Comparison of ENCODE assay signal across 1 cellular context in genomic region chr1:198497326-198498220, GRCh38.
TF ChIP-seq lines count a peak whose summit lies in the region.

No MANE protein-coding gene starts in this region.

TF ChIP-seq in H1, 55 proteins besides CTCF, POLR2A, EP300 and RAD21 (continued from another document):
- no peak for TF ChIP-seq GTF2F1 (IDR thresholded peaks at IDR 0.05; ENCODE audit: borderline replicate concordance, low read depth, low read length)
- TF ChIP-seq ATF2 (IDR thresholded peaks at IDR 0.05; ENCODE audit: low read length) = no peak
- TF ChIP-seq KDM1A (IDR thresholded peaks at IDR 0.05; ENCODE audit: borderline replicate concordance, low read length) = no peak
- no peak for TF ChIP-seq CTBP2 (IDR thresholded peaks at IDR 0.05; ENCODE audit: borderline replicate concordance, insufficient read depth, insufficient read length, low read length)
- TF ChIP-seq RBBP5 (IDR thresholded peaks at IDR 0.05; ENCODE audit: borderline replicate concordance, low read depth, low read length) = no peak
- TF ChIP-seq EZH2 (IDR thresholded peaks at IDR 0.05; ENCODE audit: low read depth, low read length, severe bottlenecking) = no peak
- TF ChIP-seq SIN3A (conservative IDR thresholded peaks at IDR 0.05 in 1 of 2, IDR thresholded peaks at IDR 0.05 in 1 of 2; ENCODE audit: low read depth in 1 of 2, low read length in 2 of 2) = no peak
- TF ChIP-seq SP1 (IDR thresholded peaks at IDR 0.05; ENCODE audit: low read depth, low read length) = no peak
- no peak for TF ChIP-seq POU5F1 (IDR thresholded peaks at IDR 0.05; ENCODE audit: low read depth, low read length)
- TF ChIP-seq SIRT6 (IDR thresholded peaks at IDR 0.05; ENCODE audit: low read length) = no peak
